Comparison of ENCODE assay signal across 1 cellular context in the genomic region with DNA sequence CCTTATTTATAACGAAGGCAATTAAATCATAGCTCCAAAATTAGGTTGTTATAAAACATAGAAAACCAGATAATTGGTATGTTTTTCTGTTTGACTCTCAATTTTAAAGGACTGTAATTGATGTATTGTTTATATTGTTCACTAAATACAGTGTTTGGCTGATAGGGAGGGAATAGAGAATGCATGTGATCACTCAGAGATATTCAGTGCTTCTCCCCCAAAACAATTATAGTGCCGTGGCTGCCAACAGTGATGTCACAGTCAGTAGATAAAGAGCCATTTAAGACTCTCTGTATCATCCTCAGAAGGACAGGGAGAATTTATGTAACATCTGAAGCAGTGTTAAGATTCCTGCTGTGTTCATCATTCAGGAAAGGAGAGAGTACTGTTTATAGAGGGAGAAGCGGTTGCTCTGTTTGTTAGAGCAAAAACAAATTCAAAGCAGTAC.
TF ChIP-seq lines count a peak whose summit lies in the region.

No MANE protein-coding gene starts in this region.

TF ChIP-seq in GM12878, 131 proteins besides CTCF, POLR2A, EP300 and RAD21 (continued from another document):
- TF ChIP-seq, protein P1, sequence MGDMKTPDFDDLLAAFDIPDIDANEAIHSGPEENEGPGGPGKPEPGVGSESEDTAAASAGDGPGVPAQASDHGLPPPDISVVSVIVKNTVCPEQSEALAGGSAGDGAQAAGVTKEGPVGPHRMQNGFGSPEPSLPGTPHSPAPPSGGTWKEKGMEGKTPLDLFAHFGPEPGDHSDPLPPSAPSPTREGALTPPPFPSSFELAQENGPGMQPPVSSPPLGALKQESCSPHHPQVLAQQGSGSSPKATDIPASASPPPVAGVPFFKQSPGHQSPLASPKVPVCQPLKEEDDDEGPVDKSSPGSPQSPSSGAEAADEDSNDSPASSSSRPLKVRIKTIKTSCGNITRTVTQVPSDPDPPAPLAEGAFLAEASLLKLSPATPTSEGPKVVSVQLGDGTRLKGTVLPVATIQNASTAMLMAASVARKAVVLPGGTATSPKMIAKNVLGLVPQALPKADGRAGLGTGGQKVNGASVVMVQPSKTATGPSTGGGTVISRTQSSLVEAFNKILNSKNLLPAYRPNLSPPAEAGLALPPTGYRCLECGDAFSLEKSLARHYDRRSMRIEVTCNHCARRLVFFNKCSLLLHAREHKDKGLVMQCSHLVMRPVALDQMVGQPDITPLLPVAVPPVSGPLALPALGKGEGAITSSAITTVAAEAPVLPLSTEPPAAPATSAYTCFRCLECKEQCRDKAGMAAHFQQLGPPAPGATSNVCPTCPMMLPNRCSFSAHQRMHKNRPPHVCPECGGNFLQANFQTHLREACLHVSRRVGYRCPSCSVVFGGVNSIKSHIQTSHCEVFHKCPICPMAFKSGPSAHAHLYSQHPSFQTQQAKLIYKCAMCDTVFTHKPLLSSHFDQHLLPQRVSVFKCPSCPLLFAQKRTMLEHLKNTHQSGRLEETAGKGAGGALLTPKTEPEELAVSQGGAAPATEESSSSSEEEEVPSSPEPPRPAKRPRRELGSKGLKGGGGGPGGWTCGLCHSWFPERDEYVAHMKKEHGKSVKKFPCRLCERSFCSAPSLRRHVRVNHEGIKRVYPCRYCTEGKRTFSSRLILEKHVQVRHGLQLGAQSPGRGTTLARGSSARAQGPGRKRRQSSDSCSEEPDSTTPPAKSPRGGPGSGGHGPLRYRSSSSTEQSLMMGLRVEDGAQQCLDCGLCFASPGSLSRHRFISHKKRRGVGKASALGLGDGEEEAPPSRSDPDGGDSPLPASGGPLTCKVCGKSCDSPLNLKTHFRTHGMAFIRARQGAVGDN (IDR thresholded peaks at IDR 0.05), result no peak
